10 cellular contexts compared by ENCODE assay signal in the genomic region with DNA sequence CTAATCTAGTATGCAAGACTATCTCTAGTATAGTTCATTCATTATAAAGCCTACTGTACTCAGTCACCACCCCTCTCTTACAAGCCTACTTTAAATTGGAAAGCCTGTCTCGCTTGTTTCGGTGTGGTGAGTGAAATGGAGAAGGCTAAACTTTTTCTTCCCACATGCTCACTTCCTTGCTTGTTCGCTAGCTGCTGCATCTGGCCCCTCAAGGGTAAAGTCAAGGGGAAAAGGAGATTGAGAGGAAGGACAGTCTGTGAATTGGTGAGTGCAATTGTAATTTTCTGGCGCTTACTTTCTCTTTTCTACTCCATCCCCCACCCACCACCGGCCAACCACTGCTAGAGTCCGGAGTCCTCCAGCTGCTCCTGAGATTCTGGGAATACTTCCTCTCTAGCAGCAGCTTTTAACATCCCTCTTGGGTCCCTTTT. TPM values are rescaled to one million over a fixed set of nuclear protein-coding genes. Genes with fewer than 3 reads are reported as not detected.
DNase-seq lines count a peak whose midpoint lies in the region; ATAC-seq, FAIRE-seq and TF ChIP-seq lines count a peak whose summit lies in the region.
"Had no signal": no experiment of that assay in that cellular context is flagged by ENCODE, and none has a peak within 500 bp of the region (broad histone marks: within the 10 kb centered on the region; RNA-seq: fewer than 3 reads in every experiment).

No MANE protein-coding gene starts in this region.

- H3K4me1 ChIP-seq in CD8-positive, alpha-beta memory T cell (ENCODE audit: insufficient read depth, low read length) = peaks cover 40% of the 10 kb centered on the region
- H3K4me1 ChIP-seq in duodenal mucosa (ENCODE audit: control insufficient read depth in 1 of 2, insufficient read depth in 2 of 2, low read length in 2 of 2) (peaks cover 0 to 10% of the 10 kb centered on the region in 2 donors), pancreas (no peaks in the 10 kb centered on the region)

- no peaks in the 10 kb centered on the region for H3K9me3 Mint-ChIP-seq in CD8-positive, alpha-beta memory T cell

- FAIRE-seq in pancreas (lab: Jason Lieb, UNC) = no peak

- H3K27me3 ChIP-seq in CD8-positive, alpha-beta memory T cell (ENCODE audit: insufficient read depth, low read length, poor library complexity, severe bottlenecking) = no peaks in the 10 kb centered on the region
- H3K27me3 ChIP-seq in duodenal mucosa (ENCODE audit: control insufficient read depth in 1 of 2, insufficient read depth in 2 of 2, low read length in 2 of 2) (no peaks in the 10 kb centered on the region), pancreas (no peaks in the 10 kb centered on the region)

- H3K4me1 Mint-ChIP-seq in CD8-positive, alpha-beta memory T cell = peaks cover 55 to 61% (median 60%) of the 10 kb centered on the region in 3 donors

- no peaks in the 10 kb centered on the region for H3K36me3 Mint-ChIP-seq in CD8-positive, alpha-beta memory T cell

- H3K27ac Mint-ChIP-seq in CD8-positive, alpha-beta memory T cell = peak overlapping the region; percentile 72 to 97 (median 92)

- DNase-seq in CD8-positive, alpha-beta memory T cell = no peak
- DNase-seq in NCI-H345 (lab: John Stamatoyannopoulos, UW) (no peak), COLO668 (lab: John Stamatoyannopoulos, UW; ENCODE audit: unreplicated experiment) (no peak), pancreas (no peak)

- H3K4me3 ChIP-seq in CD8-positive, alpha-beta memory T cell (ENCODE audit: low read length) = peak overlapping the region; percentile 49
- H3K4me3 ChIP-seq in duodenal mucosa (ENCODE audit: low read depth in 1 of 2, low read length in 2 of 2) (peak overlapping the region; percentile 48 to 50), pancreas (no peak overlapping the region)
- H3K4me3 ChIP-seq: lung had no signal

- intact Hi-C loops in pancreas (cut with DNase I) = no loop called here

- TF ChIP-seq CTCF in pancreas (IDR thresholded peaks at IDR 0.05) = no peak

- WGBS in pancreas, 2 donors = 85% methylated on average over 6 of the region's 6 CpGs

- ATAC-seq in GM19467 (IDR thresholded peaks at IDR 0.05; ENCODE audit: unreplicated experiment) (peak; percentile 44), HG03457 (IDR thresholded peaks at IDR 0.05; ENCODE audit: unreplicated experiment) (peak; percentile 42), GM18520 (IDR thresholded peaks at IDR 0.05; ENCODE audit: unreplicated experiment) (no peak), pancreas (no peak)

- peak overlapping the region in 1 of 2 donors; percentile 55 for H3K9ac ChIP-seq in duodenal mucosa (ENCODE audit: low read depth in 1 of 2, low read length in 2 of 2)

- peak overlapping the region; percentile 25 for H3K27ac ChIP-seq in CD8-positive, alpha-beta memory T cell (ENCODE audit: low read depth, low read length)
- no peak overlapping the region for H3K27ac ChIP-seq in duodenal mucosa (ENCODE audit: low read depth, low read length)
- no peak overlapping the region for H3K27ac ChIP-seq in pancreas

- H3K9me3 ChIP-seq in CD8-positive, alpha-beta memory T cell (ENCODE audit: low read length) = no peaks in the 10 kb centered on the region
- H3K9me3 ChIP-seq in duodenal mucosa (ENCODE audit: control insufficient read depth in 1 of 2, low read length in 2 of 2) (no peaks in the 10 kb centered on the region), pancreas (no peaks in the 10 kb centered on the region)

- CTCF ChIA-PET in CD8-positive, alpha-beta memory T cell (lab: Charles Lee) = interaction anchor here (3.5 kb wide), 1 partner anchor 12 kb away, joined by 23 read pairs; a partner anchor contains a TSS

- peak overlapping the region; percentile 67 to 88 (median 75) for H3K4me3 Mint-ChIP-seq in CD8-positive, alpha-beta memory T cell

- POLR2A ChIA-PET in CD8-positive, alpha-beta memory T cell (lab: Charles Lee) = interaction anchor here (0.5 to 5.9 kb wide), 2 partner anchors 13 to 24 kb away, joined by 3 to 62 read pairs; a partner anchor contains a TSS

- no peaks in the 10 kb centered on the region for H3K36me3 ChIP-seq in CD8-positive, alpha-beta memory T cell (ENCODE audit: insufficient read depth, low read length)
- H3K36me3 ChIP-seq in duodenal mucosa (ENCODE audit: control insufficient read depth in 1 of 2, insufficient read depth in 2 of 2, low read length in 2 of 2) (no peaks in the 10 kb centered on the region), pancreas (no peaks in the 10 kb centered on the region)

- no peaks in the 10 kb centered on the region for H3K27me3 Mint-ChIP-seq in CD8-positive, alpha-beta memory T cell

RNA-seq across cellular contexts. Expression of a gene that starts 12.1 kb away (rescaled TPM):
- total RNA-seq in CD8-positive, alpha-beta memory T cell = 10 to 100 TPM; 49.7 to 49.9 TPM
- 44.2 TPM for polyA plus RNA-seq in CD8-positive, alpha-beta memory T cell
- total RNA-seq in pancreas = 10 to 100 TPM in 3 of 6 donors, 1 to 10 TPM in 3; 6.9 to 14.3 (median 9.9) TPM
- 1 to 10 TPM; 3.2 to 3.6 TPM for polyA plus RNA-seq in pancreas

RNA-seq across cellular contexts. Expression of a gene that starts 25.0 kb away (rescaled TPM):
- total RNA-seq in CD8-positive, alpha-beta memory T cell = 1 to 10 TPM; 3.3 to 3.5 TPM
- 5.9 TPM for polyA plus RNA-seq in CD8-positive, alpha-beta memory T cell
- under 1 TPM in 4 of 6 donors, not detected in 2; 0.09 to 0.12 (median 0.09) TPM for total RNA-seq in pancreas
- polyA plus RNA-seq in pancreas = not detected
- total RNA-seq: urinary bladder had no signal

Comparison
In these comparisons a context has a peak if more than half of its experiments do, and no peak if none do; other contexts are left out.
1. H3K4me3 ChIP-seq: peak in CD8-positive, alpha-beta memory T cell (single experiment) and duodenal mucosa (2 of 2); none in pancreas (0 of 4).
2. ATAC-seq: peak in GM19467 (single experiment) and HG03457 (single experiment); none in GM18520 (single experiment) and pancreas (0 of 4).